In the genomic region with DNA sequence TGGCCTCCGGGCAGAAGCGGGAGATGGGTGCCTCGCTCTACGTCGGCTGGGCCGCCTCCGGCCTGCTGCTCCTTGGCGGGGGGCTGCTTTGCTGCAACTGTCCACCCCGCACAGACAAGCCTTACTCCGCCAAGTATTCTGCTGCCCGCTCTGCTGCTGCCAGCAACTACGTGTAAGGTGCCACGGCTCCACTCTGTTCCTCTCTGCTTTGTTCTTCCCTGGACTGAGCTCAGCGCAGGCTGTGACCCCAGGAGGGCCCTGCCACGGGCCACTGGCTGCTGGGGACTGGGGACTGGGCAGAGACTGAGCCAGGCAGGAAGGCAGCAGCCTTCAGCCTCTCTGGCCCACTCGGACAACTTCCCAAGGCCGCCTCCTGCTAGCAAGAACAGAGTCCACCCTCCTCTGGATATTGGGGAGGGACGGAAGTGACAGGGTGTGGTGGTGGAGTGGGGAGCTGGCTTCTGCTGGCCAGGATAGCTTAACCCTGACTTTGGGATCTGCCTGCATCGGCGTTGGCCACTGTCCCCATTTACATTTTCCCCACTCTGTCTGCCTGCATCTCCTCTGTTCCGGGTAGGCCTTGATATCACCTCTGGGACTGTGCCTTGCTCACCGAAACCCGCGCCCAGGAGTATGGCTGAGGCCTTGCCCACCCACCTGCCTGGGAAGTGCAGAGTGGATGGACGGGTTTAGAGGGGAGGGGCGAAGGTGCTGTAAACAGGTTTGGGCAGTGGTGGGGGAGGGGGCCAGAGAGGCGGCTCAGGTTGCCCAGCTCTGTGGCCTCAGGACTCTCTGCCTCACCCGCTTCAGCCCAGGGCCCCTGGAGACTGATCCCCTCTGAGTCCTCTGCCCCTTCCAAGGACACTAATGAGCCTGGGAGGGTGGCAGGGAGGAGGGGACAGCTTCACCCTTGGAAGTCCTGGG, we compare ENCODE assay signal across 10 cellular contexts. TPM values are rescaled to one million over a fixed set of nuclear protein-coding genes. Genes with fewer than 3 reads are reported as not detected.
DNase-seq lines count a peak whose midpoint lies in the region; FAIRE-seq and TF ChIP-seq lines count a peak whose summit lies in the region.
"Had no signal": no experiment of that assay in that cellular context is flagged by ENCODE, and none has a peak within 500 bp of the region (broad histone marks: within the 10 kb centered on the region; RNA-seq: fewer than 3 reads in every experiment).

No MANE protein-coding gene starts in this region.

- no peaks in the 10 kb centered on the region for H3K9me3 Mint-ChIP-seq in mesothelial cell of epicardium
- H3K9me3 Mint-ChIP-seq: activated naive CD4-positive, alpha-beta T cell treated with anti-CD3 and anti-CD28 coated beads for 36 hours had no signal

- peak overlapping the region in 2 of 11 experiments; percentile 22 to 37; a peak in 5 of 22 replicates for H3K27ac ChIP-seq in BLaER1 treated with 17β-estradiol and CSF1 and Interleukin-3, amounts not matched to agents 10 nM and 100 nM
- peak overlapping the region; percentile 95 for H3K27ac ChIP-seq in breast epithelium

- H3K36me3 Mint-ChIP-seq in mesothelial cell of epicardium, result no peaks in the 10 kb centered on the region
- H3K36me3 Mint-ChIP-seq: CD4-positive, CD25-positive, alpha-beta regulatory T cell had no signal

- no peaks in the 10 kb centered on the region; a peak in 1 of 22 replicates for H3K27me3 ChIP-seq in BLaER1 treated with 17β-estradiol and CSF1 and Interleukin-3, amounts not matched to agents 10 nM and 100 nM
- no peaks in the 10 kb centered on the region for H3K27me3 ChIP-seq in breast epithelium

- TF ChIP-seq POLR2A in breast epithelium (IDR thresholded peaks at IDR 0.05), result peak; percentile 72

- intact Hi-C loops in breast epithelium (cut with DNase I; ENCODE audit: low total_unique reads), result no loop called here

- TF ChIP-seq CTCF in breast epithelium (IDR thresholded peaks at IDR 0.05) (no peak), mesothelial cell of epicardium (IDR thresholded peaks at IDR 0.05; ENCODE audit: unreplicated experiment) (no peak)

- H3K4me1 ChIP-seq in BLaER1 treated with 17β-estradiol and CSF1 and Interleukin-3, amounts not matched to agents 10 nM and 100 nM, result peaks cover 34 to 63% (median 54%) of the 10 kb centered on the region in 10 experiments
- H3K4me1 ChIP-seq in breast epithelium, result peaks cover 3 to 16% of the 10 kb centered on the region in 2 donors

- H3K4me3 ChIP-seq in BLaER1 treated with 17β-estradiol and CSF1 and Interleukin-3, amounts not matched to agents 10 nM and 100 nM, result no peak overlapping the region
- H3K4me3 ChIP-seq in breast epithelium, result peak overlapping the region; percentile 22 to 65 (median 64)

- peak overlapping the region in 10 of 11 experiments; percentile 22 to 83 (median 64); a peak in 18 of 22 replicates for H3K4me2 ChIP-seq in BLaER1 treated with 17β-estradiol and CSF1 and Interleukin-3, amounts not matched to agents 10 nM and 100 nM

- no peak for FAIRE-seq in frontal cortex (lab: Jason Lieb, UNC)

- H3K9ac ChIP-seq in BLaER1 treated with 17β-estradiol and CSF1 and Interleukin-3, amounts not matched to agents 10 nM and 100 nM, result peak overlapping the region in 3 of 11 experiments; percentile 17 to 42 (median 36); a peak in 2 of 22 replicates

- H3K9me3 ChIP-seq in BLaER1 treated with 17β-estradiol and CSF1 and Interleukin-3, amounts not matched to agents 10 nM and 100 nM (replicated peaks in 1 of 11), result peaks cover 0 to 8% (median 5%) of the 10 kb centered on the region in 11 experiments; a peak in 9 of 22 replicates
- H3K9me3 ChIP-seq in breast epithelium, result no peaks in the 10 kb centered on the region

- H3K36me3 ChIP-seq in BLaER1 treated with 17β-estradiol and CSF1 and Interleukin-3, amounts not matched to agents 10 nM and 100 nM, result no peaks in the 10 kb centered on the region
- no peaks in the 10 kb centered on the region for H3K36me3 ChIP-seq in breast epithelium

- H3K27me3 Mint-ChIP-seq in mesothelial cell of epicardium (ENCODE audit: low read depth), result peaks cover 2% of the 10 kb centered on the region
- H3K27me3 Mint-ChIP-seq: CD4-positive, CD25-positive, alpha-beta regulatory T cell had no signal

- peak; percentile 53 for DNase-seq in NCI-H1436 treated with DMSO at 0.1 percent for 48 hours (lab: John Stamatoyannopoulos, UW)
- DNase-seq in breast epithelium (ENCODE audit: low spot score in 2 of 2), result peak; percentile 91 to 96
- DNase-seq in mesothelial cell of epicardium (ENCODE audit: low spot score in 2 of 2, unreplicated experiment in 2 of 2), result peak; percentile 64 to 79
- DNase-seq in SKM-1 (lab: John Stamatoyannopoulos, UW; ENCODE audit: unreplicated experiment), result no peak
- no peak for DNase-seq in frontal cortex (ENCODE audit: low spot score in 2 of 2)
- DNase-seq in SW 1271 (lab: John Stamatoyannopoulos, UW), result no peak
- DNase-seq in Ammon's horn (ENCODE audit: low spot score), result no peak
- DNase-seq: activated naive CD4-positive, alpha-beta T cell treated with anti-CD3 and anti-CD28 coated beads for 36 hours; CD4-positive, CD25-positive, alpha-beta regulatory T cell had no signal

- H3K4me1 Mint-ChIP-seq in mesothelial cell of epicardium, result peaks cover 62% of the 10 kb centered on the region

- H4K20me1 ChIP-seq in BLaER1 treated with 17β-estradiol and CSF1 and Interleukin-3, amounts not matched to agents 10 nM and 100 nM, result peaks cover 0 to 8% (median 0%) of the 10 kb centered on the region in 11 experiments; a peak in 1 of 22 replicates

- H3K27ac Mint-ChIP-seq in mesothelial cell of epicardium, result peak overlapping the region; percentile 99
- H3K27ac Mint-ChIP-seq: activated naive CD4-positive, alpha-beta T cell treated with anti-CD3 and anti-CD28 coated beads for 36 hours had no signal

- H3K4me3 Mint-ChIP-seq in mesothelial cell of epicardium, result peak overlapping the region; percentile 79
- H3K4me3 Mint-ChIP-seq: activated naive CD4-positive, alpha-beta T cell treated with anti-CD3 and anti-CD28 coated beads for 36 hours; CD4-positive, CD25-positive, alpha-beta regulatory T cell had no signal

RNA-seq across cellular contexts. Expression of gene CLDN4, which starts 1.1 kb away (rescaled TPM):
- total RNA-seq in breast epithelium, result 100 to 1,000 TPM in 2 of 3 donors, 1 to 10 TPM in 1; 3.8 to 379 (median 143) TPM
- total RNA-seq in mesothelial cell of epicardium, result 158 to 175 TPM (median 165 TPM) in 3 replicates
- not detected for total RNA-seq in frontal cortex

RNA-seq across cellular contexts. Expression of gene METTL27, which starts 10.4 kb away (rescaled TPM):
- total RNA-seq in breast epithelium (10 to 100 TPM in 1 of 3 donors, 1 to 10 TPM in 2; 1.6 to 10.6 (median 7.0) TPM), mesothelial cell of epicardium (7.9 to 11.4 TPM (median 8.7 TPM) in 3 replicates), frontal cortex (0.41 TPM)

RNA-seq across cellular contexts. Expression of gene TMEM270, which starts 29.0 kb away (rescaled TPM):
- total RNA-seq in breast epithelium (not detected), mesothelial cell of epicardium (not detected in 3 replicates), frontal cortex (not detected)
- total RNA-seq: activated naive CD4-positive, alpha-beta T cell treated with anti-CD3 and anti-CD28 coated beads for 36 hours; CD4-positive, CD25-positive, alpha-beta regulatory T cell had no signal

Comparison
In these comparisons a context has a peak if more than half of its experiments do, and no peak if none do; other contexts are left out.
1. H3K4me3 ChIP-seq: peak in breast epithelium (3 of 3); none in BLaER1 treated with 17β-estradiol and CSF1 and Interleukin-3, amounts not matched to agents 10 nM and 100 nM (0 of 10).
2. DNase-seq: peak in NCI-H1436 treated with DMSO at 0.1 percent for 48 hours (single experiment), breast epithelium (2 of 2) and mesothelial cell of epicardium (2 of 2); none in SKM-1 (single experiment), frontal cortex (0 of 2), SW 1271 (0 of 2) and Ammon's horn (single experiment).